11 cellular contexts compared by ENCODE assay signal in genomic region chr4:25928956-25929336, GRCh38. TPM values are rescaled to one million over a fixed set of nuclear protein-coding genes. Genes with fewer than 3 reads are reported as not detected.
A peak's percentile ranks its signal among the peaks of the same experiment; 100 is the strongest.
DNase-seq lines count a peak whose midpoint lies in the region; ATAC-seq, FAIRE-seq and TF ChIP-seq lines count a peak whose summit lies in the region.
"Had no signal": no experiment of that assay in that cellular context is flagged by ENCODE, and none has a peak within 500 bp of the region (broad histone marks: within the 10 kb centered on the region; RNA-seq: fewer than 3 reads in every experiment).

No MANE protein-coding gene starts in this region.

- H3K4me1 ChIP-seq in astrocyte (ENCODE audit: insufficient read depth, low read length), result peaks cover 9% of the 10 kb centered on the region
- H3K4me1 ChIP-seq in left ventricle myocardium inferior, result peaks cover 35% of the 10 kb centered on the region
- peaks cover 2 to 29% (median 22%) of the 10 kb centered on the region in 5 donors for H3K4me1 ChIP-seq in subcutaneous abdominal adipose tissue (ENCODE audit: control insufficient read depth in 5 of 5, insufficient read depth in 5 of 5, low read length in 5 of 5)
- H3K4me1 ChIP-seq in prostate gland (replicated peaks), result no peaks in the 10 kb centered on the region
- H3K4me1 ChIP-seq in Karpas-422 (ENCODE audit: low read length), result peaks cover 15% of the 10 kb centered on the region
- H3K4me1 ChIP-seq: foreskin keratinocyte had no signal

- H3K9me3 ChIP-seq in astrocyte (ENCODE audit: insufficient read depth, low read depth, low read length) (no peaks in the 10 kb centered on the region), left ventricle myocardium inferior (replicated peaks) (no peaks in the 10 kb centered on the region), subcutaneous abdominal adipose tissue (ENCODE audit: control insufficient read depth in 5 of 5, low read length in 5 of 5) (no peaks in the 10 kb centered on the region), prostate gland (no peaks in the 10 kb centered on the region), Karpas-422 (ENCODE audit: low read length) (no peaks in the 10 kb centered on the region)

- H3K9me3 Mint-ChIP-seq in astrocyte (ENCODE audit: unreplicated experiment), result peaks cover under 1% of the 10 kb centered on the region

- peaks cover under 1% of the 10 kb centered on the region for H3K27me3 Mint-ChIP-seq in astrocyte (ENCODE audit: low read depth, unreplicated experiment)

- peak; percentile 15 for DNase-seq in DMS 273 (lab: John Stamatoyannopoulos, UW; ENCODE audit: unreplicated experiment)
- no peak for DNase-seq in DMS 273 treated with DMSO at 0.1 percent for 48 hours (lab: John Stamatoyannopoulos, UW)
- DNase-seq in astrocyte (ENCODE audit: low read depth), result peak; percentile 32
- no peak for DNase-seq in left ventricle myocardium inferior
- DNase-seq in prostate gland (ENCODE audit: low spot score), result no peak
- DNase-seq in Karpas-422, result no peak
- DNase-seq: foreskin keratinocyte had no signal

- no peak for TF ChIP-seq POLR2A in prostate gland (IDR thresholded peaks at IDR 0.05)

- H3K36me3 ChIP-seq in astrocyte (ENCODE audit: insufficient read depth, low read length), result no peaks in the 10 kb centered on the region
- H3K36me3 ChIP-seq in left ventricle myocardium inferior, result no peaks in the 10 kb centered on the region
- H3K36me3 ChIP-seq in subcutaneous abdominal adipose tissue (ENCODE audit: control insufficient read depth in 5 of 5, insufficient read depth in 5 of 5, low read length in 5 of 5), result no peaks in the 10 kb centered on the region
- no peaks in the 10 kb centered on the region for H3K36me3 ChIP-seq in prostate gland
- no peaks in the 10 kb centered on the region for H3K36me3 ChIP-seq in Karpas-422 (ENCODE audit: insufficient read depth, low read length)

- H3K9ac ChIP-seq in astrocyte (ENCODE audit: low read length) (no peak overlapping the region), subcutaneous abdominal adipose tissue (ENCODE audit: low read length in 5 of 5) (peak overlapping the region in 1 of 5 donors; percentile 68), Karpas-422 (ENCODE audit: low read length) (no peak overlapping the region)

- H3K4me2 ChIP-seq in astrocyte (ENCODE audit: low read length) (peak overlapping the region; percentile 57), Karpas-422 (ENCODE audit: low read depth, low read length, poor library complexity, severe bottlenecking) (no peak overlapping the region)

- H3K27me3 ChIP-seq in astrocyte (ENCODE audit: insufficient read depth, low read length) (no peaks in the 10 kb centered on the region), left ventricle myocardium inferior (ENCODE audit: low read depth) (no peaks in the 10 kb centered on the region), subcutaneous abdominal adipose tissue (ENCODE audit: control insufficient read depth in 5 of 5, insufficient read depth in 4 of 5, low read length in 5 of 5) (no peaks in the 10 kb centered on the region), prostate gland (replicated peaks; ENCODE audit: insufficient read depth) (no peaks in the 10 kb centered on the region), Karpas-422 (ENCODE audit: low read length) (no peaks in the 10 kb centered on the region)
- H3K27me3 ChIP-seq: foreskin keratinocyte had no signal

- H3K4me3 ChIP-seq in astrocyte (ENCODE audit: insufficient read depth, low read depth, low read length), result no peak overlapping the region
- H3K4me3 ChIP-seq in left ventricle myocardium inferior, result no peak overlapping the region
- peak overlapping the region in 2 of 5 donors; percentile 48 to 53 for H3K4me3 ChIP-seq in subcutaneous abdominal adipose tissue (ENCODE audit: low read depth in 1 of 5, low read length in 5 of 5)
- no peak overlapping the region for H3K4me3 ChIP-seq in prostate gland
- no peak overlapping the region for H3K4me3 ChIP-seq in Karpas-422 (ENCODE audit: low read length)

- H3K79me2 ChIP-seq in astrocyte (ENCODE audit: insufficient read depth, low read length), result no peaks in the 10 kb centered on the region
- peaks cover 13% of the 10 kb centered on the region for H3K79me2 ChIP-seq in Karpas-422 (ENCODE audit: low read length)

- no peak overlapping the region for H3K27ac ChIP-seq in astrocyte (ENCODE audit: low read depth, low read length)
- peak overlapping the region; percentile 69 for H3K27ac ChIP-seq in left ventricle myocardium inferior (replicated peaks)
- peak overlapping the region; percentile 47 for H3K27ac ChIP-seq in subcutaneous abdominal adipose tissue (ENCODE audit: low read depth, low read length)
- peak overlapping the region in 1 of 2 donors; percentile 40 for H3K27ac ChIP-seq in prostate gland
- no peak overlapping the region for H3K27ac ChIP-seq in Karpas-422 (ENCODE audit: low read length)
- H3K27ac ChIP-seq: 22Rv1, foreskin keratinocyte had no signal

- 6% methylated on average over 3 of the region's 3 CpGs for WGBS in prostate gland

- ATAC-seq in HG02571 (IDR thresholded peaks at IDR 0.05; ENCODE audit: unreplicated experiment), result no peak
- ATAC-seq: foreskin keratinocyte had no signal

- H3K4me1 Mint-ChIP-seq in astrocyte (ENCODE audit: low read depth, unreplicated experiment), result no peaks in the 10 kb centered on the region

- H3K27ac Mint-ChIP-seq in astrocyte (ENCODE audit: unreplicated experiment), result no peak overlapping the region

- H3K36me3 Mint-ChIP-seq in astrocyte (ENCODE audit: low read depth, unreplicated experiment), result peaks cover 6% of the 10 kb centered on the region

- intact Hi-C loops in left ventricle myocardium inferior (cut with micrococcal nuclease) (no loop called here), prostate gland (cut with DNase I) (no loop called here)

- no peaks in the 10 kb centered on the region for H3K9me2 ChIP-seq in Karpas-422 (replicated peaks; ENCODE audit: insufficient read depth, low read length)

- H4K20me1 ChIP-seq in astrocyte (ENCODE audit: insufficient read depth, low read length), result no peaks in the 10 kb centered on the region
- H4K20me1 ChIP-seq in Karpas-422 (ENCODE audit: insufficient read depth, low read depth, low read length), result no peaks in the 10 kb centered on the region

- TF ChIP-seq CTCF in astrocyte (IDR thresholded peaks at IDR 0.05; ENCODE audit: insufficient read depth, low read depth, low read length), result no peak
- TF ChIP-seq CTCF in left ventricle myocardium inferior (IDR thresholded peaks at IDR 0.05; ENCODE audit: borderline replicate concordance), result no peak
- no peak for TF ChIP-seq CTCF in prostate gland (IDR thresholded peaks at IDR 0.05)

- no peak overlapping the region for H3K4me3 Mint-ChIP-seq in astrocyte (ENCODE audit: unreplicated experiment)

- H2AFZ ChIP-seq in astrocyte (ENCODE audit: low read depth, low read length), result no peak overlapping the region
- no peak overlapping the region for H2AFZ ChIP-seq in Karpas-422 (ENCODE audit: low read length)

- FAIRE-seq in astrocyte (lab: Jason Lieb, UNC), result no peak
- FAIRE-seq: TTC549 had no signal

RNA-seq across cellular contexts. Expression of gene SMIM20, which starts 14.9 kb away (rescaled TPM):
- total RNA-seq in astrocyte, result 19.4 and 22.3 TPM in 2 replicates
- 45.4 TPM for total RNA-seq in left ventricle myocardium inferior
- 10 to 100 TPM; 34.7 to 35.7 TPM for total RNA-seq in prostate gland
- 53.2 and 85.2 TPM in 2 replicates for total RNA-seq in Karpas-422 (2014; rRNA removed; shearing (Covaris generic); ENCODE audit: low replicate concordance)

Comparison
In these comparisons a context has a peak if more than half of its experiments do, and no peak if none do; other contexts are left out.
1. DNase-seq: peak in DMS 273 (single experiment) and astrocyte (single experiment); none in DMS 273 treated with DMSO at 0.1 percent for 48 hours (single experiment), left ventricle myocardium inferior (single experiment), prostate gland (single experiment) and Karpas-422 (single experiment).
2. H3K27ac ChIP-seq: peak in left ventricle myocardium inferior (single experiment) and subcutaneous abdominal adipose tissue (single experiment); none in astrocyte (single experiment) and Karpas-422 (single experiment).